Comparison of ENCODE assay signal across 18 cellular contexts in the genomic region with DNA sequence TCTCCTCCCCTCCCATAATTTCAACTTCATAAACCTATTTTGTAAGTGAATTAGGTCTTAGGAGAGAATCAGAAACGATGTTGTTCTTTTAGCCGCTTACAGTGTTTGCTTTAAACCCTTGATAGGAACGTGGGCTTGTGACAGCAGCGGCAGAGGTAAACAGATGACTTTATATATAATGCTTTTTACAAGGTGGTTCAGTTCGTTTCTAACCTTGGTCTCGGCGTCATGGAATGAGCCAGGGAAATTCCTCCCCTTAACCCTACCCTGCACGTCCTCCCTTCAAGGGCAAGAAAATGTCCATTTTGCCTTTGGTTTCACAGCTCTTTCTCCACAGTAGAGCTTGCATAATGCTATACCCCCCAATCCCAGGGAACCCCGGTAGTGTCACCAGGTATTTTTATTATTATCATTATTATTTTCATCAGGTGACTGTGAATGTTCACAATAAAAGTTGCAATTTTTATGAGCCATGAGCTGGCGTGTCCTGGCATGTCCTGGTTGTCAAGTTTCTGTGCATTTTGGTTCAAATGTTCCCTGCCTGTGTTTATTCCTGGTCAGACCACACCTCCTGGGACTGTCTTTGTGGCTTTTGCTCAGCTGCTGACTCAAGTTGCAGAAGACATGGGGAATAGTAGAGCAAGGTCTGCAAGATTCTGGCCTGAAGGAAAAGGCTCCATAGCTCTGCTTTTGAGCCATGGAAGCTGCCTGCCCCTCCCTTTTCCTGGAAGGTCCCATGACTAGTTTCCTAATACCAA.
DNase-seq lines count a peak whose midpoint lies in the region; ATAC-seq and TF ChIP-seq lines count a peak whose summit lies in the region.
"Had no signal": no experiment of that assay in that cellular context is flagged by ENCODE, and none has a peak within 500 bp of the region (broad histone marks: within the 10 kb centered on the region; RNA-seq: fewer than 3 reads in every experiment).

No MANE protein-coding gene starts in this region.

- H4K8ac ChIP-seq in mesendoderm (ENCODE audit: low read depth, low read length): no peak overlapping the region

- H3K4ac ChIP-seq in mesendoderm (ENCODE audit: low read depth, low read length): no peak overlapping the region

- H4K5ac ChIP-seq in mesendoderm (ENCODE audit: low read length): no peak overlapping the region

- TF ChIP-seq POLR2A in adrenal gland (IDR thresholded peaks at IDR 0.05) (no peak), esophagus muscularis mucosa (IDR thresholded peaks at IDR 0.05; ENCODE audit: low read depth) (no peak)

- no peak overlapping the region for H3K4me2 ChIP-seq in mesendoderm (ENCODE audit: low read length)

- peak overlapping the region; percentile 8 for H2BK15ac ChIP-seq in mesendoderm (replicated peaks; ENCODE audit: low read depth)

- H3K79me1 ChIP-seq in mesendoderm (ENCODE audit: low read length): no peaks in the 10 kb centered on the region

- H3K4me1 ChIP-seq in mesendoderm (ENCODE audit: control insufficient read depth, low read depth, low read length) (no peaks in the 10 kb centered on the region), adrenal gland (replicated peaks in 1 of 2) (peaks cover 0 to 7% of the 10 kb centered on the region in 2 donors), right cardiac atrium (ENCODE audit: control insufficient read depth, insufficient read depth, low read length) (no peaks in the 10 kb centered on the region), esophagus muscularis mucosa (no peaks in the 10 kb centered on the region)

- TF ChIP-seq CTCF in epithelial cell of esophagus (IDR thresholded peaks at IDR 0.05; ENCODE audit: insufficient read depth, low read depth, low read length, missing control alignments) (no peak), adrenal gland (IDR thresholded peaks at IDR 0.05) (no peak), esophagus muscularis mucosa (IDR thresholded peaks at IDR 0.05) (no peak)

- H3K27ac ChIP-seq in mesendoderm (ENCODE audit: low read depth, low read length) (no peak overlapping the region), adrenal gland (no peak overlapping the region), right cardiac atrium (ENCODE audit: low read length) (no peak overlapping the region), esophagus muscularis mucosa (replicated peaks in 1 of 4) (no peak overlapping the region)
- H3K27ac ChIP-seq: upper lobe of left lung had no signal

- H2AK5ac ChIP-seq in mesendoderm (ENCODE audit: low read length): no peak overlapping the region

- H2BK120ac ChIP-seq in mesendoderm (ENCODE audit: low read depth, low read length): no peak overlapping the region

- H3K79me2 ChIP-seq in mesendoderm (ENCODE audit: control insufficient read depth, insufficient read depth, low read length): no peaks in the 10 kb centered on the region

- ATAC-seq in right cardiac atrium: no peak
- ATAC-seq: stimulated activated effector memory CD8-positive, alpha-beta T cell treated with anti-CD3 and anti-CD28 coated beads, Interleukin-12 subunit alpha, Interleukin-12 subunit beta, amount 100 ng/mL, for 72 hours had no signal

- intact Hi-C loops in adrenal gland (cut with DNase I): no loop called here
- intact Hi-C loops in right cardiac atrium (cut with DNase I): no loop called here
- intact Hi-C loops in esophagus muscularis mucosa (cut with DNase I): no loop called here

- TF ChIP-seq EP300 in esophagus muscularis mucosa (IDR thresholded peaks at IDR 0.05): no peak

- WGBS in mesendoderm (ENCODE audit: extremely low coverage, insufficient coverage, low lambda C conversion rate): no CpG with 5 or more reads among the region's 10 CpGs
- 58 to 69% (median 65%) methylated on average over 10 of the region's 10 CpGs for WGBS in adrenal gland, 4 donors
- WGBS in right cardiac atrium: 79% methylated on average over 10 of the region's 10 CpGs
- WGBS in esophagus muscularis mucosa: 65% methylated on average over 10 of the region's 10 CpGs

- H3K27me3 ChIP-seq in mesendoderm (ENCODE audit: insufficient read depth, low read length, poor library complexity): no peaks in the 10 kb centered on the region
- H3K27me3 ChIP-seq in adrenal gland: no peaks in the 10 kb centered on the region
- H3K27me3 ChIP-seq in right cardiac atrium (ENCODE audit: control insufficient read depth, insufficient read depth): no peaks in the 10 kb centered on the region
- no peaks in the 10 kb centered on the region for H3K27me3 ChIP-seq in esophagus muscularis mucosa
- H3K27me3 ChIP-seq: upper lobe of left lung had no signal

- H3K9ac ChIP-seq in mesendoderm (ENCODE audit: low read length): no peak overlapping the region

- no peak overlapping the region for H3K23ac ChIP-seq in mesendoderm (ENCODE audit: low read length)

- H3K56ac ChIP-seq in mesendoderm (ENCODE audit: low read length): no peak overlapping the region

- H3K36me3 ChIP-seq in mesendoderm (ENCODE audit: control insufficient read depth, insufficient read depth, low read length) (no peaks in the 10 kb centered on the region), adrenal gland (replicated peaks in 1 of 2) (no peaks in the 10 kb centered on the region), esophagus muscularis mucosa (no peaks in the 10 kb centered on the region)
- H3K36me3 ChIP-seq: upper lobe of left lung had no signal

- peak overlapping the region; percentile 36 for H2BK5ac ChIP-seq in mesendoderm (ENCODE audit: low read length)

- peak overlapping the region; percentile 56 for H3K18ac ChIP-seq in mesendoderm (ENCODE audit: low read length)

- H3K9me3 ChIP-seq in adrenal gland (replicated peaks in 1 of 3): no peaks in the 10 kb centered on the region
- H3K9me3 ChIP-seq in right cardiac atrium (ENCODE audit: control insufficient read depth, low read length): no peaks in the 10 kb centered on the region
- no peaks in the 10 kb centered on the region for H3K9me3 ChIP-seq in esophagus muscularis mucosa
- H3K9me3 ChIP-seq: upper lobe of left lung had no signal

- no peak overlapping the region for H3K4me3 ChIP-seq in epithelial cell of esophagus (ENCODE audit: low read length)
- H3K4me3 ChIP-seq in mesendoderm (ENCODE audit: low read length): no peak overlapping the region
- H3K4me3 ChIP-seq in adrenal gland: no peak overlapping the region
- H3K4me3 ChIP-seq in right cardiac atrium (ENCODE audit: low read length): no peak overlapping the region
- H3K4me3 ChIP-seq in esophagus muscularis mucosa: no peak overlapping the region
- H3K4me3 ChIP-seq: skin epidermis, upper lobe of left lung had no signal

- peak; percentile 14 for DNase-seq in AG20443 (ENCODE audit: low spot score)
- peak; percentile 71 for DNase-seq in M059J (ENCODE audit: low read depth)
- peak; percentile 97 for DNase-seq in epithelial cell of esophagus (ENCODE audit: low read depth)
- DNase-seq in mesendoderm: no peak
- DNase-seq in adrenal gland: no peak
- DNase-seq in right cardiac atrium: no peak
- no peak for DNase-seq in C1 segment of cervical spinal cord (lab: John Stamatoyannopoulos, UW)
- no peak for DNase-seq in esophagus muscularis mucosa (ENCODE audit: extremely low spot score)
- DNase-seq: COR-L47; effector CD8-positive, alpha-beta T cell; GF-D8; midbrain; NCI-H1105; occipital lobe; Right ventricle myocardium superior; upper lobe of left lung had no signal

Comparison
In these comparisons a context has a peak if more than half of its experiments do, and no peak if none do; other contexts are left out.
1. DNase-seq: peak in AG20443 (single experiment), M059J (single experiment) and epithelial cell of esophagus (single experiment); none in mesendoderm (single experiment), adrenal gland (0 of 7), right cardiac atrium (0 of 3), C1 segment of cervical spinal cord (0 of 14) and esophagus muscularis mucosa (single experiment).